27 cellular contexts compared by ENCODE assay signal in genomic region chr11:72647882-72648281, GRCh38.
"Had no signal": no experiment of that assay in that cellular context is flagged by ENCODE, and none has a peak within 500 bp of the region (broad histone marks: within the 10 kb centered on the region; RNA-seq: fewer than 3 reads in every experiment).

No MANE protein-coding gene starts in this region.

- FAIRE-seq: astrocyte, TTC549 had no signal

- H3K4me3 ChIP-seq: SK-N-MC had no signal

- H3K27ac ChIP-seq: SK-N-MC had no signal

- DNase-seq: activated CD4-positive, alpha-beta memory T cell treated with anti-CD3 and anti-CD28 coated beads for 36 hours; activated CD4-positive, alpha-beta T cell treated with anti-CD3 and anti-CD28 coated beads, Interleukin-2, amount 10 ng/mL, durations not matched to agents 7 days and 5 days; activated CD4-positive, CD25-positive, alpha-beta regulatory T cell; activated CD8-positive, alpha-beta memory T cell treated with anti-CD3 and anti-CD28 coated beads for 24 hours; activated effector memory CD4-positive, alpha-beta T cell treated with anti-CD3 and anti-CD28 coated beads, Interleukin-2, amount 50 U/mL, for 16 hours; activated naive CD4-positive, alpha-beta T cell treated with Interleukin-2 at 50 U/mL for 16 hours; activated naive CD8-positive, alpha-beta T cell treated with anti-CD3 and anti-CD28 coated beads, Interleukin-2, amount 50 U/mL, for 24 hours; activated T-cell treated with anti-CD3 and anti-CD28 coated beads, Interleukin-2, amount 50 U/mL, for 4 hours; amniotic stem cell; Karpas-422; MM.1S; NCI-H1105; NCI-H1436; NCI-H1694 treated with DMSO at 0.1 percent for 48 hours; NCI-H2029 treated with DMSO at 0.1 percent for 48 hours; NCI-H345; NCI-H510A; NCI-H69; NK-92 treated with Interleukin-12 subunit alpha and Interleukin-12 subunit beta, amount 100 ng/mL, for 24 hours; OCI-M1; RPMI8226; T-cell; T-helper 2 cell; T1000 had no signal
